In genomic region chr10:132714096-132714721, GRCh38 we compare ENCODE assay signal across 11 cellular contexts.
DNase-seq lines count a peak whose midpoint lies in the region; FAIRE-seq and TF ChIP-seq lines count a peak whose summit lies in the region.
"Had no signal": no experiment of that assay in that cellular context is flagged by ENCODE, and none has a peak within 500 bp of the region (broad histone marks: within the 10 kb centered on the region; RNA-seq: fewer than 3 reads in every experiment).

No MANE protein-coding gene starts in this region.

- H3K27ac ChIP-seq in angular gyrus (ENCODE audit: low read depth, low read length): peak overlapping the region; percentile 96
- H3K27ac ChIP-seq in stomach: peak overlapping the region; percentile 66 to 82 (median 74)
- H3K27ac ChIP-seq: colonic mucosa had no signal

- H3K27me3 ChIP-seq in stomach: no peaks in the 10 kb centered on the region
- H3K27me3 ChIP-seq: colonic mucosa had no signal

- peaks cover 0 to 25% (median 12%) of the 10 kb centered on the region in 4 donors for H3K4me1 ChIP-seq in stomach
- H3K4me1 ChIP-seq: colonic mucosa had no signal

- intact Hi-C loops in stomach (cut with DNase I; ENCODE audit: low total_unique reads): no loop called here

- WGBS in stomach, 5 donors: 39 to 79% (median 44%) methylated on average over 29 to 44 of the region's 44 CpGs

- no peak for TF ChIP-seq POLR2A in stomach (IDR thresholded peaks at IDR 0.05)

- no peaks in the 10 kb centered on the region for H3K9me3 ChIP-seq in stomach
- H3K9me3 ChIP-seq: colonic mucosa had no signal

- FAIRE-seq in frontal cortex (lab: Jason Lieb, UNC): no peak
- FAIRE-seq in D721Med (lab: Jason Lieb, UNC): no peak

- peak overlapping the region in 1 of 4 donors; percentile 8 for H3K4me3 ChIP-seq in stomach
- H3K4me3 ChIP-seq: colonic mucosa had no signal

- TF ChIP-seq EP300 in stomach (IDR thresholded peaks at IDR 0.05): no peak

- TF ChIP-seq CTCF in stomach (IDR thresholded peaks at IDR 0.05): no peak
- no peak for TF ChIP-seq CTCF in D721Med (IDR thresholded peaks at IDR 0.05; ENCODE audit: insufficient read depth, missing control alignments)

- DNase-seq in frontal cortex (ENCODE audit: low spot score in 2 of 2) (peak; percentile 79 to 86), medulla oblongata (ENCODE audit: extremely low spot score) (peak; percentile 89), stomach (peak; percentile 60), COLO668 (lab: John Stamatoyannopoulos, UW; ENCODE audit: unreplicated experiment) (no peak), D721Med (ENCODE audit: insufficient read length, low spot score) (no peak)
- DNase-seq in effector CD4-positive, alpha-beta T cell: no peak
- DNase-seq: activated CD4-positive, alpha-beta T cell treated with anti-CD3 and anti-CD28 coated beads, Interleukin-2, amount 50 U/mL, for 48 hours; activated gamma-delta T cell treated with Interleukin-2 at 50 U/mL for 16 hours; colonic mucosa; NCI-H2171 had no signal

- peaks cover 20 to 71% (median 63%) of the 10 kb centered on the region in 4 donors for H3K36me3 ChIP-seq in stomach
- H3K36me3 ChIP-seq: colonic mucosa had no signal

Comparison
In these comparisons a context has a peak if more than half of its experiments do, and no peak if none do; other contexts are left out.
1. DNase-seq: peak in frontal cortex (2 of 2), medulla oblongata (single experiment) and stomach (single experiment); none in COLO668 (single experiment), D721Med (single experiment) and effector CD4-positive, alpha-beta T cell (single experiment).